21 cellular contexts compared by ENCODE assay signal in genomic region chr2:185771396-185771795, GRCh38.
"Had no signal": no experiment of that assay in that cellular context is flagged by ENCODE, and none has a peak within 500 bp of the region (broad histone marks: within the 10 kb centered on the region; RNA-seq: fewer than 3 reads in every experiment).

No MANE protein-coding gene starts in this region.

- H3K4me3 ChIP-seq: coronary artery, prostate gland, right atrium auricular region, sigmoid colon, stomach, thyroid gland, vagina had no signal

- H3K4me1 Mint-ChIP-seq: naive thymus-derived CD4-positive, alpha-beta T cell; nephron progenitor cell; stimulated activated effector memory CD8-positive, alpha-beta T cell treated with anti-CD3 and anti-CD28 coated beads, Interleukin-12 subunit alpha, Interleukin-12 subunit beta, amount 100 ng/mL, for 72 hours had no signal

- H3K27me3 ChIP-seq: right atrium auricular region, sigmoid colon, stomach, thyroid gland, vagina had no signal

- H3K9me3 ChIP-seq: prostate gland, thyroid gland had no signal

- H3K27ac ChIP-seq: coronary artery, prostate gland, right atrium auricular region, sigmoid colon, stomach, thyroid gland, vagina had no signal

- H3K27me3 Mint-ChIP-seq: naive thymus-derived CD4-positive, alpha-beta T cell had no signal

- H3K36me3 Mint-ChIP-seq: stimulated activated effector memory CD8-positive, alpha-beta T cell treated with anti-CD3 and anti-CD28 coated beads, Interleukin-12 subunit alpha, Interleukin-12 subunit beta, amount 100 ng/mL, for 72 hours had no signal

- H3K36me3 ChIP-seq: prostate gland, right atrium auricular region, sigmoid colon, thyroid gland, vagina had no signal

- H3K4me3 Mint-ChIP-seq: naive thymus-derived CD4-positive, alpha-beta T cell; nephron progenitor cell; stimulated activated effector memory CD8-positive, alpha-beta T cell treated with anti-CD3 and anti-CD28 coated beads, Interleukin-12 subunit alpha, Interleukin-12 subunit beta, amount 100 ng/mL, for 72 hours had no signal

- DNase-seq: dermis blood vessel endothelial cell; effector memory CD4-positive, alpha-beta T cell; hypothalamus; mesenchymal stem cell; midbrain; naive thymus-derived CD4-positive, alpha-beta T cell; nephron progenitor cell; nucleus accumbens; sigmoid colon; stimulated activated CD4-positive, alpha-beta T cell treated with anti-CD3 and anti-CD28 coated beads, Interleukin-2, amount 100 ng/mL, for 24 hours; stimulated activated CD4-positive, alpha-beta T cell treated with anti-CD3 and anti-CD28 coated beads, Interleukin-4, amount 100 ng/mL, for 24 hours; stimulated activated naive CD4-positive, alpha-beta T cell treated with Interleukin-2 at 50 U/mL for 16 hours; stomach; thyroid gland; trophoblast cell had no signal

- ATAC-seq: left lobe of liver; naive thymus-derived CD4-positive, alpha-beta T cell; stimulated activated effector memory CD8-positive, alpha-beta T cell treated with anti-CD3 and anti-CD28 coated beads, Interleukin-12 subunit alpha, Interleukin-12 subunit beta, amount 100 ng/mL, for 72 hours had no signal

- H3K27ac Mint-ChIP-seq: naive thymus-derived CD4-positive, alpha-beta T cell; nephron progenitor cell; stimulated activated effector memory CD8-positive, alpha-beta T cell treated with anti-CD3 and anti-CD28 coated beads, Interleukin-12 subunit alpha, Interleukin-12 subunit beta, amount 100 ng/mL, for 72 hours had no signal

- H3K4me1 ChIP-seq: prostate gland, right atrium auricular region, sigmoid colon, stomach, thyroid gland, vagina had no signal
